In genomic region chr7:36611703-36612102, GRCh38 we compare ENCODE assay signal across 20 cellular contexts.
"Had no signal": no experiment of that assay in that cellular context is flagged by ENCODE, and none has a peak within 500 bp of the region (broad histone marks: within the 10 kb centered on the region; RNA-seq: fewer than 3 reads in every experiment).

No MANE protein-coding gene starts in this region.

- DNase-seq: activated CD4-positive, alpha-beta T cell treated with anti-CD3 and anti-CD28 coated beads for 4 hours; activated CD4-positive, alpha-beta T cell treated with anti-CD3 and anti-CD28 coated beads, Interleukin-2, amount 50 U/mL, for 48 hours; activated CD8-positive, alpha-beta memory T cell treated with anti-CD3 and anti-CD28 coated beads for 24 hours; activated effector memory CD4-positive, alpha-beta T cell treated with Interleukin-2 at 50 U/mL for 16 hours; activated naive CD4-positive, alpha-beta T cell treated with Interleukin-2 at 50 U/mL for 16 hours; anterior cingulate cortex; dermis blood vessel endothelial cell; effector CD4-positive, alpha-beta T cell; esophagus squamous epithelium; foreskin melanocyte; left ventricle myocardium superior; mammary epithelial cell; naive B cell; stimulated activated naive CD4-positive, alpha-beta T cell treated with Interleukin-2 at 50 U/mL for 16 hours had no signal

- H3K9me3 ChIP-seq: esophagus squamous epithelium, right atrium auricular region, tibial nerve had no signal

- H3K27me3 ChIP-seq: esophagus squamous epithelium, right atrium auricular region, tibial nerve had no signal

- H3K27ac ChIP-seq: epithelial cell of prostate, esophagus squamous epithelium, right atrium auricular region, tibial nerve had no signal

- H3K9me3 Mint-ChIP-seq: mesothelial cell of epicardium, naive B cell, neural crest cell had no signal

- H3K27me3 Mint-ChIP-seq: activated naive CD8-positive, alpha-beta T cell; naive B cell had no signal

- H3K27ac Mint-ChIP-seq: activated naive CD8-positive, alpha-beta T cell; mesothelial cell of epicardium; naive B cell had no signal

- H3K4me3 ChIP-seq: esophagus squamous epithelium, right atrium auricular region, tibial nerve had no signal

- H3K4me3 Mint-ChIP-seq: activated naive CD8-positive, alpha-beta T cell; mesothelial cell of epicardium; naive B cell; neural crest cell had no signal

- H3K4me1 ChIP-seq: esophagus squamous epithelium, right atrium auricular region, tibial nerve had no signal

- ATAC-seq: left ventricle myocardium superior had no signal

- H3K36me3 Mint-ChIP-seq: mesothelial cell of epicardium, naive B cell had no signal

- H3K36me3 ChIP-seq: esophagus squamous epithelium, right atrium auricular region, tibial nerve had no signal
